ENCODE assay signal across 9 cellular contexts in genomic region chr10:32937824-32938482, GRCh38. TPM values are rescaled to one million over a fixed set of nuclear protein-coding genes. Genes with fewer than 3 reads are reported as not detected.
A peak's percentile ranks its signal among the peaks of the same experiment; 100 is the strongest.
DNase-seq lines count a peak whose midpoint lies in the region; ATAC-seq, FAIRE-seq and TF ChIP-seq lines count a peak whose summit lies in the region.
"Had no signal": no experiment of that assay in that cellular context is flagged by ENCODE, and none has a peak within 500 bp of the region (broad histone marks: within the 10 kb centered on the region; RNA-seq: fewer than 3 reads in every experiment).

No MANE protein-coding gene starts in this region.

- DNase-seq in HFFc6, result peak; percentile 35
- no peak for DNase-seq in astrocyte (ENCODE audit: low read depth)
- no peak for DNase-seq in immature natural killer cell
- peak; percentile 18 for DNase-seq in small intestine
- no peak for DNase-seq in MM.1S
- DNase-seq in LoVo (ENCODE audit: low spot score), result no peak
- DNase-seq in DMS153 treated with DMSO at 0.1 percent for 48 hours (lab: John Stamatoyannopoulos, UW; ENCODE audit: unreplicated experiment), result no peak

- H3K36me3 ChIP-seq in astrocyte (ENCODE audit: insufficient read depth, low read length) (peaks cover 43% of the 10 kb centered on the region), small intestine (ENCODE audit: control insufficient read depth in 2 of 2, insufficient read depth in 2 of 2, low read length in 2 of 2) (peaks cover 0 to 3% of the 10 kb centered on the region in 2 donors), MM.1S (replicated peaks; ENCODE audit: insufficient read depth, low read length) (no peaks in the 10 kb centered on the region; the same call in none of the 2 replicates)

- no peaks in the 10 kb centered on the region for H3K9me3 Mint-ChIP-seq in HFFc6
- H3K9me3 Mint-ChIP-seq in astrocyte (ENCODE audit: unreplicated experiment), result no peaks in the 10 kb centered on the region
- H3K9me3 Mint-ChIP-seq in immature natural killer cell, result no peaks in the 10 kb centered on the region

- H3K4me3 ChIP-seq in astrocyte (ENCODE audit: insufficient read depth, low read depth, low read length) (no peak overlapping the region), small intestine (ENCODE audit: low read depth in 1 of 2, low read length in 2 of 2) (no peak overlapping the region), MM.1S (ENCODE audit: low read length) (no peak overlapping the region)

- no peak for TF ChIP-seq CTCF in HFFc6 (IDR thresholded peaks at IDR 0.05)
- TF ChIP-seq CTCF in astrocyte (IDR thresholded peaks at IDR 0.05; ENCODE audit: insufficient read depth, low read depth, low read length), result no peak
- TF ChIP-seq CTCF in MM.1S (IDR thresholded peaks at IDR 0.05; ENCODE audit: low read length), result no peak

- H3K27ac Mint-ChIP-seq in HFFc6 (peak overlapping the region; percentile 78), astrocyte (ENCODE audit: unreplicated experiment) (peak overlapping the region; percentile 73), immature natural killer cell (peak overlapping the region; percentile 46 to 85 (median 64))

- H2AFZ ChIP-seq in astrocyte (ENCODE audit: low read depth, low read length) (no peak overlapping the region), MM.1S (ENCODE audit: low read length) (no peak overlapping the region)

- H3K27me3 Mint-ChIP-seq in HFFc6 (ENCODE audit: insufficient read depth) (no peaks in the 10 kb centered on the region; the same call in 1 of the 2 replicates), astrocyte (ENCODE audit: low read depth, unreplicated experiment) (no peaks in the 10 kb centered on the region), immature natural killer cell (ENCODE audit: low read depth in 3 of 3) (peaks cover 0 to 2% (median 2%) of the 10 kb centered on the region in 3 donors)

- no peaks in the 10 kb centered on the region for H3F3A ChIP-seq in MM.1S (ENCODE audit: insufficient read depth, low read length)

- H3K36me3 Mint-ChIP-seq in HFFc6 (ENCODE audit: low read depth), result peaks cover 36% of the 10 kb centered on the region
- H3K36me3 Mint-ChIP-seq in astrocyte (ENCODE audit: low read depth, unreplicated experiment), result peaks cover 22% of the 10 kb centered on the region
- peaks cover 5 to 8% (median 7%) of the 10 kb centered on the region in 3 donors for H3K36me3 Mint-ChIP-seq in immature natural killer cell

- H3K4me1 ChIP-seq in astrocyte (ENCODE audit: insufficient read depth, low read length) (peaks cover 44% of the 10 kb centered on the region), small intestine (ENCODE audit: control insufficient read depth in 2 of 2, insufficient read depth in 1 of 2, low read depth in 1 of 2, low read length in 1 of 2) (peaks cover 10 to 34% of the 10 kb centered on the region in 2 donors), MM.1S (ENCODE audit: low read length) (peaks cover 6% of the 10 kb centered on the region; the same call in 1 of the 2 replicates)

- peaks cover 100% of the 10 kb centered on the region for H3K79me2 ChIP-seq in astrocyte (ENCODE audit: insufficient read depth, low read length)
- peaks cover 45% of the 10 kb centered on the region for H3K79me2 ChIP-seq in MM.1S (ENCODE audit: low read length)

- FAIRE-seq in astrocyte (lab: Jason Lieb, UNC) (peak; percentile 54), small intestine (lab: Jason Lieb, UNC) (no peak)
- FAIRE-seq: TTC549 had no signal

- H3K4me3 Mint-ChIP-seq in HFFc6 (peak overlapping the region; percentile 72), astrocyte (ENCODE audit: unreplicated experiment) (peak overlapping the region; percentile 47), immature natural killer cell (peak overlapping the region; percentile 36 to 73 (median 55))

- no peak for ATAC-seq in GM19351 (IDR thresholded peaks at IDR 0.05; ENCODE audit: unreplicated experiment)

- H3K9me2 ChIP-seq in MM.1S (replicated peaks; ENCODE audit: insufficient read depth, low read length), result no peaks in the 10 kb centered on the region

- H3K9me3 ChIP-seq in astrocyte (ENCODE audit: insufficient read depth, low read depth, low read length) (no peaks in the 10 kb centered on the region), small intestine (ENCODE audit: control insufficient read depth, low read depth) (no peaks in the 10 kb centered on the region), MM.1S (replicated peaks; ENCODE audit: insufficient read depth, low read length) (no peaks in the 10 kb centered on the region)

- peak overlapping the region; percentile 68 for H3K4me2 ChIP-seq in astrocyte (ENCODE audit: low read length)
- no peak overlapping the region for H3K4me2 ChIP-seq in MM.1S (ENCODE audit: low read depth, low read length)

- H4K20me1 ChIP-seq in astrocyte (ENCODE audit: insufficient read depth, low read length), result peaks cover 96% of the 10 kb centered on the region
- no peaks in the 10 kb centered on the region for H4K20me1 ChIP-seq in MM.1S (ENCODE audit: insufficient read depth, low read length)

- 34 to 40% (median 35%) methylated on average over 5 of the region's 5 CpGs for WGBS in small intestine, 3 donors

- H3K27me3 ChIP-seq in astrocyte (ENCODE audit: insufficient read depth, low read length) (no peaks in the 10 kb centered on the region), small intestine (ENCODE audit: control insufficient read depth in 2 of 2, insufficient read depth in 2 of 2, low read length in 2 of 2) (no peaks in the 10 kb centered on the region), MM.1S (replicated peaks; ENCODE audit: insufficient read depth, low read length) (no peaks in the 10 kb centered on the region)

- H3K27ac ChIP-seq in astrocyte (ENCODE audit: low read depth, low read length) (peak overlapping the region; percentile 24), small intestine (ENCODE audit: low read depth in 1 of 2, low read length in 1 of 2) (peak overlapping the region in 1 of 2 donors; percentile 57), MM.1S (ENCODE audit: low read length) (no peak overlapping the region)

- H3K9ac ChIP-seq in astrocyte (ENCODE audit: low read length), result peak overlapping the region; percentile 4
- H3K9ac ChIP-seq in MM.1S (ENCODE audit: low read length), result no peak overlapping the region

- H3K4me1 Mint-ChIP-seq in HFFc6 (ENCODE audit: low read depth) (peaks cover 91% of the 10 kb centered on the region), astrocyte (ENCODE audit: low read depth, unreplicated experiment) (peaks cover 71% of the 10 kb centered on the region), immature natural killer cell (peaks cover 43 to 84% of the 10 kb centered on the region in 2 donors)

RNA-seq across cellular contexts. Expression of gene ITGB1, which starts 20.1 kb away (rescaled TPM):
- total RNA-seq in HFFc6 (2021; fragmentation: NEBNext Ultra II Directional; extraction: Animal tissue kit (Norgen Biotek cat#: 25700)), result 1,000 to 10,000 TPM; 1,442 to 1,960 (median 1,623) TPM
- 2,575 and 2,956 TPM in 2 replicates for total RNA-seq in astrocyte
- 100 to 1,000 TPM; 241 to 320 (median 276) TPM for polyA plus RNA-seq in immature natural killer cell
- 100 to 1,000 TPM in 1 of 3 donors, 10 to 100 TPM in 2; 42.3 to 172 (median 51.3) TPM for polyA plus RNA-seq in small intestine

Comparison
In these comparisons a context has a peak if more than half of its experiments do, and no peak if none do; other contexts are left out.
1. DNase-seq: peak in HFFc6 (single experiment) and small intestine (single experiment); none in astrocyte (single experiment), immature natural killer cell (0 of 3), MM.1S (single experiment), LoVo (single experiment) and DMS153 treated with DMSO at 0.1 percent for 48 hours (single experiment).
2. Peak in every context shown above with its lines, with median percentiles within 50 percentile points of each other: H3K27ac Mint-ChIP-seq and H3K4me3 Mint-ChIP-seq.